In the genomic region with DNA sequence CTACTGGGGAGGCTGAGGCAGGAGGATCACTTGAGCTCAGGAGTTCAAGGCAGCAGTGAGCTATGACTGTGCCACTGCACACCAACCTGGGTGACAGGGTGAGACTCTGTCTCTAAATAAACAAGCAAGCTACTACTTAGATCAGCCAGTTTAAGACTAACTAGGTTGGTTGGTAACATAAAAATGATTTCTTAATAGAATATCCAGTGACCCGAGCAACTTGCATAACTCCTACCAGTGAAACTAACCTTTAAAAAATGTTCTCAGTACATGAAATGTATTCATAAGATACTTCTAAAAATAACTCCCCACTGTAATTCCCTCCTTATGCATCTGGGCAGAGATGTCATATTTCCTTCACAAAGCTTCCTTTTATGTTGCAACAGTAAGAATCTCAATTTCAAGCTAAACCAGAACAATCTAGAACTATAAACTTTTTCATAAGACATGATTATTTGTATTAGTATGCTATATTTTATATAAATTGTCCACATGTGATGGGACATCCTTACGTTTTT, we compare ENCODE assay signal across 8 cellular contexts. TPM values are rescaled to one million over a fixed set of nuclear protein-coding genes. Genes with fewer than 3 reads are reported as not detected.
DNase-seq lines count a peak whose midpoint lies in the region; ATAC-seq and TF ChIP-seq lines count a peak whose summit lies in the region.

No MANE protein-coding gene starts in this region.

- no peak overlapping the region for H3K4me3 ChIP-seq in AG04450 (ENCODE audit: low read depth, low read length)

- peaks cover 34% of the 10 kb centered on the region for H3K4me1 ChIP-seq in foreskin keratinocyte

- H3K27me3 ChIP-seq in AG04450 (ENCODE audit: control insufficient read depth, insufficient read depth, low read length), result no peaks in the 10 kb centered on the region
- H3K27me3 ChIP-seq in foreskin keratinocyte, result no peaks in the 10 kb centered on the region

- DNase-seq in AG04450 (ENCODE audit: low read depth, low spot score) (peak; percentile 54), foreskin keratinocyte (peak; percentile 69 to 80), SHP77 (lab: John Stamatoyannopoulos, UW) (no peak), T-helper 9 cell (no peak), amygdala (lab: John Stamatoyannopoulos, UW) (no peak)
- no peak for DNase-seq in stimulated activated naive B cell treated with anti-CD40 and anti-IgM and Interleukin-4, amounts not matched to agents 10 μg/mL and 1 μg/mL and 100 μg/mL, for 72 hours

- H3K9me3 ChIP-seq in AG04450 (ENCODE audit: control insufficient read depth, insufficient read depth, low read length), result no peaks in the 10 kb centered on the region; the same call in none of the 2 replicates

- no peak for TF ChIP-seq CTCF in AG04450 (IDR thresholded peaks at IDR 0.05; ENCODE audit: low read depth, low read length)
- no peak for TF ChIP-seq CTCF in foreskin keratinocyte (conservative IDR thresholded peaks at IDR 0.05)

- H3K27me3 Mint-ChIP-seq in stimulated activated naive B cell treated with anti-CD40 and anti-IgM and Interleukin-4, amounts not matched to agents 10 μg/mL and 1 μg/mL and 100 μg/mL, for 72 hours, result no peaks in the 10 kb centered on the region

- H3K27ac Mint-ChIP-seq in stimulated activated naive B cell treated with anti-CD40 and anti-IgM and Interleukin-4, amounts not matched to agents 10 μg/mL and 1 μg/mL and 100 μg/mL, for 72 hours, result peak overlapping the region; percentile 96

- ATAC-seq in GM19463 (IDR thresholded peaks at IDR 0.05; ENCODE audit: unreplicated experiment) (peak; percentile 37), SK-N-SH treated with all-trans-retinoic acid at 6 μM for 48 hours (peak; percentile 90), foreskin keratinocyte (peak; percentile 74)
- ATAC-seq in stimulated activated naive B cell treated with anti-CD40 and anti-IgM and Interleukin-4, amounts not matched to agents 10 μg/mL and 1 μg/mL and 100 μg/mL, for 72 hours (replicated peaks), result peak; percentile 77 to 80

- peaks cover 25 to 55% of the 10 kb centered on the region in 2 donors for H3K4me1 Mint-ChIP-seq in stimulated activated naive B cell treated with anti-CD40 and anti-IgM and Interleukin-4, amounts not matched to agents 10 μg/mL and 1 μg/mL and 100 μg/mL, for 72 hours

- H3K27ac ChIP-seq in AG04450 (ENCODE audit: low read depth, low read length) (peak overlapping the region; percentile 94), foreskin keratinocyte (peak overlapping the region; percentile 27)

- peaks cover 15 to 24% of the 10 kb centered on the region in 2 donors for H3K36me3 Mint-ChIP-seq in stimulated activated naive B cell treated with anti-CD40 and anti-IgM and Interleukin-4, amounts not matched to agents 10 μg/mL and 1 μg/mL and 100 μg/mL, for 72 hours

- CTCF ChIA-PET in AG04450 (lab: Charles Lee), result interaction anchor here (1.3 to 6.0 kb wide), 3 partner anchors 12 to 175 kb away, joined by 4 to 59 read pairs (median 11); a partner anchor contains a TSS

- POLR2A ChIA-PET in AG04450 (lab: Yijun Ruan, JAX), result interaction anchor here (0.6 to 1.3 kb wide), 4 partner anchors 19 to 113 kb away, joined by 4 to 8 read pairs (median 6); no protein-coding TSS in a partner anchor

- H3K9me3 Mint-ChIP-seq in stimulated activated naive B cell treated with anti-CD40 and anti-IgM and Interleukin-4, amounts not matched to agents 10 μg/mL and 1 μg/mL and 100 μg/mL, for 72 hours, result peaks cover 6 to 10% of the 10 kb centered on the region in 2 donors

- H3K4me3 Mint-ChIP-seq in stimulated activated naive B cell treated with anti-CD40 and anti-IgM and Interleukin-4, amounts not matched to agents 10 μg/mL and 1 μg/mL and 100 μg/mL, for 72 hours, result peak overlapping the region; percentile 79 to 90

TF ChIP-seq in SK-N-SH treated with all-trans-retinoic acid at 6 μM for 48 hours, 23 proteins besides CTCF, POLR2A, EP300 and RAD21:
- TF ChIP-seq, protein P1, sequence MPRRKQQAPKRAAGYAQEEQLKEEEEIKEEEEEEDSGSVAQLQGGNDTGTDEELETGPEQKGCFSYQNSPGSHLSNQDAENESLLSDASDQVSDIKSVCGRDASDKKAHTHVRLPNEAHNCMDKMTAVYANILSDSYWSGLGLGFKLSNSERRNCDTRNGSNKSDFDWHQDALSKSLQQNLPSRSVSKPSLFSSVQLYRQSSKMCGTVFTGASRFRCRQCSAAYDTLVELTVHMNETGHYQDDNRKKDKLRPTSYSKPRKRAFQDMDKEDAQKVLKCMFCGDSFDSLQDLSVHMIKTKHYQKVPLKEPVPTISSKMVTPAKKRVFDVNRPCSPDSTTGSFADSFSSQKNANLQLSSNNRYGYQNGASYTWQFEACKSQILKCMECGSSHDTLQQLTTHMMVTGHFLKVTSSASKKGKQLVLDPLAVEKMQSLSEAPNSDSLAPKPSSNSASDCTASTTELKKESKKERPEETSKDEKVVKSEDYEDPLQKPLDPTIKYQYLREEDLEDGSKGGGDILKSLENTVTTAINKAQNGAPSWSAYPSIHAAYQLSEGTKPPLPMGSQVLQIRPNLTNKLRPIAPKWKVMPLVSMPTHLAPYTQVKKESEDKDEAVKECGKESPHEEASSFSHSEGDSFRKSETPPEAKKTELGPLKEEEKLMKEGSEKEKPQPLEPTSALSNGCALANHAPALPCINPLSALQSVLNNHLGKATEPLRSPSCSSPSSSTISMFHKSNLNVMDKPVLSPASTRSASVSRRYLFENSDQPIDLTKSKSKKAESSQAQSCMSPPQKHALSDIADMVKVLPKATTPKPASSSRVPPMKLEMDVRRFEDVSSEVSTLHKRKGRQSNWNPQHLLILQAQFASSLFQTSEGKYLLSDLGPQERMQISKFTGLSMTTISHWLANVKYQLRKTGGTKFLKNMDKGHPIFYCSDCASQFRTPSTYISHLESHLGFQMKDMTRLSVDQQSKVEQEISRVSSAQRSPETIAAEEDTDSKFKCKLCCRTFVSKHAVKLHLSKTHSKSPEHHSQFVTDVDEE (CRISPR knock-in tag; IDR thresholded peaks at IDR 0.05), result no peak
- no peak for TF ChIP-seq CSDC2 (CRISPR knock-in tag; IDR thresholded peaks at IDR 0.05)
- TF ChIP-seq OSR1 (CRISPR knock-in tag; IDR thresholded peaks at IDR 0.05), result no peak
- TF ChIP-seq, protein P2, sequence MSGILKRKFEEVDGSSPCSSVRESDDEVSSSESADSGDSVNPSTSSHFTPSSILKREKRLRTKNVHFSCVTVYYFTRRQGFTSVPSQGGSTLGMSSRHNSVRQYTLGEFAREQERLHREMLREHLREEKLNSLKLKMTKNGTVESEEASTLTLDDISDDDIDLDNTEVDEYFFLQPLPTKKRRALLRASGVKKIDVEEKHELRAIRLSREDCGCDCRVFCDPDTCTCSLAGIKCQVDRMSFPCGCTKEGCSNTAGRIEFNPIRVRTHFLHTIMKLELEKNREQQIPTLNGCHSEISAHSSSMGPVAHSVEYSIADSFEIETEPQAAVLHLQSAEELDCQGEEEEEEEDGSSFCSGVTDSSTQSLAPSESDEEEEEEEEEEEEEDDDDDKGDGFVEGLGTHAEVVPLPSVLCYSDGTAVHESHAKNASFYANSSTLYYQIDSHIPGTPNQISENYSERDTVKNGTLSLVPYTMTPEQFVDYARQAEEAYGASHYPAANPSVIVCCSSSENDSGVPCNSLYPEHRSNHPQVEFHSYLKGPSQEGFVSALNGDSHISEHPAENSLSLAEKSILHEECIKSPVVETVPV (CRISPR knock-in tag; IDR thresholded peaks at IDR 0.05), result no peak
- TF ChIP-seq, protein P3, sequence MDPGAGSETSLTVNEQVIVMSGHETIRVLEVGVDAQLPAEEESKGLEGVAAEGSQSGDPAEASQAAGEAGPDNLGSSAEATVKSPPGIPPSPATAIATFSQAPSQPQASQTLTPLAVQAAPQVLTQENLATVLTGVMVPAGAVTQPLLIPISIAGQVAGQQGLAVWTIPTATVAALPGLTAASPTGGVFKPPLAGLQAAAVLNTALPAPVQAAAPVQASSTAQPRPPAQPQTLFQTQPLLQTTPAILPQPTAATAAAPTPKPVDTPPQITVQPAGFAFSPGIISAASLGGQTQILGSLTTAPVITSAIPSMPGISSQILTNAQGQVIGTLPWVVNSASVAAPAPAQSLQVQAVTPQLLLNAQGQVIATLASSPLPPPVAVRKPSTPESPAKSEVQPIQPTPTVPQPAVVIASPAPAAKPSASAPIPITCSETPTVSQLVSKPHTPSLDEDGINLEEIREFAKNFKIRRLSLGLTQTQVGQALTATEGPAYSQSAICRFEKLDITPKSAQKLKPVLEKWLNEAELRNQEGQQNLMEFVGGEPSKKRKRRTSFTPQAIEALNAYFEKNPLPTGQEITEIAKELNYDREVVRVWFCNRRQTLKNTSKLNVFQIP (CRISPR knock-in tag; IDR thresholded peaks at IDR 0.05; ENCODE audit: borderline replicate concordance, low read depth), result no peak
- TF ChIP-seq ZNF70 (CRISPR knock-in tag; IDR thresholded peaks at IDR 0.05), result no peak
- no peak for TF ChIP-seq ZFP3 (CRISPR knock-in tag; IDR thresholded peaks at IDR 0.05)
- TF ChIP-seq, protein P4, sequence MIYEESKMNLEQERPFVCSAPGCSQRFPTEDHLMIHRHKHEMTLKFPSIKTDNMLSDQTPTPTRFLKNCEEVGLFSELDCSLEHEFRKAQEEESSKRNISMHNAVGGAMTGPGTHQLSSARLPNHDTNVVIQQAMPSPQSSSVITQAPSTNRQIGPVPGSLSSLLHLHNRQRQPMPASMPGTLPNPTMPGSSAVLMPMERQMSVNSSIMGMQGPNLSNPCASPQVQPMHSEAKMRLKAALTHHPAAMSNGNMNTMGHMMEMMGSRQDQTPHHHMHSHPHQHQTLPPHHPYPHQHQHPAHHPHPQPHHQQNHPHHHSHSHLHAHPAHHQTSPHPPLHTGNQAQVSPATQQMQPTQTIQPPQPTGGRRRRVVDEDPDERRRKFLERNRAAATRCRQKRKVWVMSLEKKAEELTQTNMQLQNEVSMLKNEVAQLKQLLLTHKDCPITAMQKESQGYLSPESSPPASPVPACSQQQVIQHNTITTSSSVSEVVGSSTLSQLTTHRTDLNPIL (CRISPR knock-in tag; IDR thresholded peaks at IDR 0.05; ENCODE audit: low read depth), result no peak
- TF ChIP-seq ZFP30 (CRISPR knock-in tag; IDR thresholded peaks at IDR 0.05), result no peak
- TF ChIP-seq ZNF565 (CRISPR knock-in tag; conservative IDR thresholded peaks at IDR 0.05; ENCODE audit: low read depth), result no peak
- TF ChIP-seq BACH2 (CRISPR knock-in tag; IDR thresholded peaks at IDR 0.05; ENCODE audit: borderline replicate concordance), result no peak
- TF ChIP-seq SNAI2 (CRISPR knock-in tag; IDR thresholded peaks at IDR 0.05), result no peak
- TF ChIP-seq ARNTL (CRISPR knock-in tag; IDR thresholded peaks at IDR 0.05; ENCODE audit: borderline replicate concordance, low read depth), result no peak
- no peak for TF ChIP-seq TOX (CRISPR knock-in tag; IDR thresholded peaks at IDR 0.05; ENCODE audit: borderline replicate concordance)
- TF ChIP-seq RARB (CRISPR knock-in tag; IDR thresholded peaks at IDR 0.05), result no peak

RNA-seq across cellular contexts. Expression of a gene that starts 15.8 kb away (rescaled TPM):
- polyA plus RNA-seq in AG04450 (2011; rRNA removed), result 48.8 and 56.4 TPM in 2 replicates
- 62.7 and 69.0 TPM in 2 replicates for polyA minus RNA-seq in AG04450 (2011; rRNA and poly(A)+ RNA removed)
- 30.4 and 31.7 TPM in 2 replicates for total RNA-seq in foreskin keratinocyte
- polyA plus RNA-seq in foreskin keratinocyte, result 8.7 and 10.4 TPM in 2 replicates

RNA-seq across cellular contexts. Expression of a gene that starts 19.5 kb away (rescaled TPM):
- polyA plus RNA-seq in AG04450 (2011; rRNA removed), result 24.1 and 28.9 TPM in 2 replicates
- 25.3 and 26.9 TPM in 2 replicates for polyA minus RNA-seq in AG04450 (2011; rRNA and poly(A)+ RNA removed)
- 32.7 and 32.8 TPM in 2 replicates for total RNA-seq in foreskin keratinocyte
- 9.9 and 11.4 TPM in 2 replicates for polyA plus RNA-seq in foreskin keratinocyte

Comparison
In these comparisons a context has a peak if more than half of its experiments do, and no peak if none do; other contexts are left out.
1. DNase-seq: peak in AG04450 (single experiment) and foreskin keratinocyte (2 of 2); none in stimulated activated naive B cell treated with anti-CD40 and anti-IgM and Interleukin-4, amounts not matched to agents 10 μg/mL and 1 μg/mL and 100 μg/mL, for 72 hours (single experiment), SHP77 (0 of 2), T-helper 9 cell (single experiment) and amygdala (0 of 56).
2. ATAC-seq: peak in every context shown above with its lines; median percentile 90 in SK-N-SH treated with all-trans-retinoic acid at 6 μM for 48 hours; 78 in stimulated activated naive B cell treated with anti-CD40 and anti-IgM and Interleukin-4, amounts not matched to agents 10 μg/mL and 1 μg/mL and 100 μg/mL, for 72 hours; 74 in foreskin keratinocyte; 37 in GM19463.